Comparison of ENCODE assay signal across 8 cellular contexts in the genomic region with DNA sequence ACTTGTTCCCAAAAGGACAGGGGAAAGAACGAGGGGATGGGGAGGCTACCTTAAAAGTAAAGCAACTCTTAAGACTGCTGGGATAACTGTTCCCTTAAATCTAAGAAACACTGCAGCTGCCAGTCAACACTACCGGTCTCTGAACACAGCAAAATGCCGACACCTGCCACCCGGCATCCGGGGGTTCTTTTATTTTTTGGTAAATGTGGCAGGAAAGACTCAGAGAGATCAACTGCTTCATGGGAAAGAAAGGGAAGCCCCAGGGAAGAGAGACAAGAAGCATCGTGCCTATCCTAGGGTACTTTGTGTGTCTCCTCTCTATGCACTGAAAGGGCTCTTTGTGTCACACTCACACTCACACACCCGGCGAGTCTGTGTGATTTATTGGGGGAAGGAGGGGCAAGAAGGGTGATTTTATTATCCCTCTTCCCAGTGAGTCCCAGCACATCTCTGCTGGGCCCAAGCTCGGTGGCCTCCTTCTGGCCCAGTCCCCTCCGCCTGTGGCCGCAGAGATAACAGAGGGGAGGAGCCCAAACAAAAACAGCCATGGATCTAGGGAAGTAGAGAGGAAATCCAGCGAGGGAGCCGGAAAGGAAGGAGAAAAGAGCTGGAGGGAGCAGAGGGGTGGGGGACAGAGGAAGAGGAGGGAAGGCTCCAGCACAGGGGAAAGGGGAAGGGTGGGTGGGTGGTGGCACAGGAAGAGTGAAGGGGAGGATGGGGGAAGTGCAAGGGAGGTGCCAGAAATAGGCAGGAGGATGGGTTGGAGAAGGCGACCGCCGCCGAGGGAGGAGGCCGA. TPM values are rescaled to one million over a fixed set of nuclear protein-coding genes. Genes with fewer than 3 reads are reported as not detected.
DNase-seq lines count a peak whose midpoint lies in the region; ATAC-seq and TF ChIP-seq lines count a peak whose summit lies in the region.

No MANE protein-coding gene starts in this region.

- peaks cover 11% of the 10 kb centered on the region for H3K27me3 Mint-ChIP-seq in MCF 10A (ENCODE audit: insufficient read depth, unreplicated experiment)

- peaks cover 11% of the 10 kb centered on the region; the same call in 1 of the 2 replicates for H3F3A ChIP-seq in PC-9 (ENCODE audit: insufficient read depth, low read depth)

- peak overlapping the region; percentile 75 for H3K4me3 Mint-ChIP-seq in MCF 10A (ENCODE audit: unreplicated experiment)

- H3K27ac Mint-ChIP-seq in MCF 10A (ENCODE audit: low read depth, unreplicated experiment), result peak overlapping the region; percentile 28

- H3K4me1 Mint-ChIP-seq in MCF 10A (ENCODE audit: insufficient read depth, unreplicated experiment), result peaks cover 13% of the 10 kb centered on the region

- no CpG with 5 or more reads among the region's 18 CpGs for WGBS in iPS DF 6.9 (ENCODE audit: insufficient coverage, insufficient read length)

- H3K4me3 ChIP-seq in AG04450 (ENCODE audit: low read depth, low read length), result peak overlapping the region; percentile 76
- peak overlapping the region; percentile 58 for H3K4me3 ChIP-seq in GM06990 (replicated peaks; ENCODE audit: low read depth, low read length)
- H3K4me3 ChIP-seq in PC-9, result peak overlapping the region; percentile 76
- peak overlapping the region; percentile 92; the same call in 1 of the 2 replicates for H3K4me3 ChIP-seq in iPS DF 6.9 (ENCODE audit: low read length)

- no peak for TF ChIP-seq CTCF in AG04450 (IDR thresholded peaks at IDR 0.05; ENCODE audit: low read depth, low read length)
- TF ChIP-seq CTCF in GM06990 (IDR thresholded peaks at IDR 0.05; ENCODE audit: insufficient read depth, low read length, poor library complexity, severe bottlenecking), result no peak
- TF ChIP-seq CTCF in PC-9 (conservative IDR thresholded peaks at IDR 0.05), result no peak
- TF ChIP-seq CTCF in MCF 10A (IDR thresholded peaks at IDR 0.05; ENCODE audit: unreplicated experiment), result no peak

- peaks cover 12% of the 10 kb centered on the region; the same call in 1 of the 2 replicates for H4K20me1 ChIP-seq in PC-9 (ENCODE audit: insufficient read depth)

- DNase-seq in AG04450 (ENCODE audit: low read depth, low spot score) (no peak), GM06990 (ENCODE audit: extremely low read depth, insufficient read length) (no peak), PC-9 (peak; percentile 17 to 46), MCF 10A (ENCODE audit: unreplicated experiment) (no peak), iPS DF 6.9 (ENCODE audit: low read depth, low spot score) (no peak), sciatic nerve (ENCODE audit: low spot score) (peak; percentile 65)
- no peak for DNase-seq in stimulated activated CD4-positive, alpha-beta T cell treated with anti-CD3 and anti-CD28 coated beads, Interleukin-2, amount 100 ng/mL, for 48 hours

- peaks cover 53% of the 10 kb centered on the region for H3K79me2 ChIP-seq in PC-9 (ENCODE audit: low read depth)

- ATAC-seq in sciatic nerve (peak; percentile 37), GM19324 (IDR thresholded peaks at IDR 0.05; ENCODE audit: low FRiP score, unreplicated experiment) (no peak)

- H3K9me3 ChIP-seq in AG04450 (ENCODE audit: control insufficient read depth, insufficient read depth, low read length) (no peaks in the 10 kb centered on the region), PC-9 (ENCODE audit: insufficient read depth, low read depth) (no peaks in the 10 kb centered on the region), iPS DF 6.9 (ENCODE audit: control insufficient read depth, insufficient read depth, low read length) (no peaks in the 10 kb centered on the region)

- no peak overlapping the region for H3K27ac ChIP-seq in AG04450 (ENCODE audit: low read depth, low read length)
- H3K27ac ChIP-seq in PC-9, result no peak overlapping the region
- no peak overlapping the region for H3K27ac ChIP-seq in iPS DF 6.9 (ENCODE audit: low read length)

- no peaks in the 10 kb centered on the region for H3K36me3 Mint-ChIP-seq in MCF 10A (ENCODE audit: insufficient read depth, unreplicated experiment)

- TSS peak; percentile 39 for BruUV-seq in PC-9 (replicated peaks; lab: Mats Ljungman, UMichigan)
- BruUV-seq in MCF 10A (replicated peaks; lab: Mats Ljungman, UMichigan), result no TSS peak

- H3K36me3 ChIP-seq in GM06990 (ENCODE audit: control insufficient read depth, insufficient read depth, low read length), result no peaks in the 10 kb centered on the region
- H3K36me3 ChIP-seq in PC-9 (ENCODE audit: low read depth), result 0 out of 2 replicates have a peak, but pooled peaks cover 5% of the 10 kb centered on the region
- H3K36me3 ChIP-seq in iPS DF 6.9 (ENCODE audit: control insufficient read depth, insufficient read depth, low read length), result no peaks in the 10 kb centered on the region

- H3K4me2 ChIP-seq in PC-9, result peak overlapping the region; percentile 95

- CTCF ChIA-PET in AG04450 (lab: Charles Lee), result no interaction called here
- CTCF ChIA-PET in PC-9 (lab: Charles Lee), result interaction anchor here (0.6 kb wide), 1 partner anchor 82 kb away, joined by 3 read pairs; no protein-coding TSS in a partner anchor
- CTCF ChIA-PET in MCF 10A (lab: Yijun Ruan, JAX), result interaction anchor here (0.8 to 1.1 kb wide), 2 partner anchors 16 to 48 kb away, joined by 3 to 5 read pairs; no protein-coding TSS in a partner anchor

- POLR2A ChIA-PET in AG04450 (lab: Yijun Ruan, JAX) (interaction anchor here (0.6 kb wide), 1 partner anchor 68 kb away, joined by 3 read pairs; no protein-coding TSS in a partner anchor), PC-9 (lab: Charles Lee; ENCODE audit: unreplicated experiment) (interaction anchor here (0.7 kb wide), 1 partner anchor 68 kb away, joined by 3 read pairs; no protein-coding TSS in a partner anchor), MCF 10A (lab: Yijun Ruan, JAX) (interaction anchor here (0.7 kb wide), 1 partner anchor 116 kb away, joined by 3 read pairs; no protein-coding TSS in a partner anchor)

- H3K4me1 ChIP-seq in PC-9 (replicated peaks; ENCODE audit: insufficient read depth), result peaks cover 28% of the 10 kb centered on the region
- H3K4me1 ChIP-seq in iPS DF 6.9 (ENCODE audit: control insufficient read depth, insufficient read depth, low read length), result peaks cover 1% of the 10 kb centered on the region; the same call in 1 of the 2 replicates

- H3K9me2 ChIP-seq in PC-9 (ENCODE audit: insufficient read depth), result no peaks in the 10 kb centered on the region

- H2AFZ ChIP-seq in PC-9, result peak overlapping the region; percentile 76

- no peaks in the 10 kb centered on the region for H3K9me3 Mint-ChIP-seq in MCF 10A (ENCODE audit: unreplicated experiment)

- intact Hi-C loops in PC-9 (cut with micrococcal nuclease; ENCODE audit: unreplicated experiment) (loop anchor here (2.0 to 5.0 kb wide), 5 partner anchors 50 to 171 kb away; no protein-coding TSS in a partner anchor), MCF 10A (cut with micrococcal nuclease) (loop anchor here (2.0 kb wide), 2 partner anchors 101 to 171 kb away; no protein-coding TSS in a partner anchor), sciatic nerve (cut with DNase I) (loop anchor here (10.0 kb wide), 2 partner anchors 123 to 157 kb away; no protein-coding TSS in a partner anchor)

- H3K27me3 ChIP-seq in AG04450 (ENCODE audit: control insufficient read depth, insufficient read depth, low read length), result peaks cover 6% of the 10 kb centered on the region
- no peaks in the 10 kb centered on the region for H3K27me3 ChIP-seq in GM06990 (replicated peaks; ENCODE audit: control insufficient read depth, insufficient read depth, low read length)
- no peaks in the 10 kb centered on the region for H3K27me3 ChIP-seq in PC-9 (ENCODE audit: insufficient read depth, low read depth)
- H3K27me3 ChIP-seq in iPS DF 6.9 (ENCODE audit: control insufficient read depth, insufficient read depth, low read length), result no peaks in the 10 kb centered on the region

RNA-seq across cellular contexts. Expression of gene FYN, which starts 1.3 kb away (rescaled TPM):
- 25.2 and 29.0 TPM in 2 replicates for polyA plus RNA-seq in AG04450 (2011; rRNA removed)
- 38.5 and 48.9 TPM in 2 replicates for polyA minus RNA-seq in AG04450 (2011; rRNA and poly(A)+ RNA removed)
- 53.3 and 80.3 TPM in 2 replicates for total RNA-seq in PC-9 (2021)
- total RNA-seq in MCF 10A (2022), result 37.8 and 53.7 TPM in 2 replicates
- total RNA-seq in sciatic nerve, result 173 TPM

Comparison
In these comparisons a context has a peak if more than half of its experiments do, and no peak if none do; other contexts are left out.
1. DNase-seq: peak in PC-9 (2 of 2) and sciatic nerve (single experiment); none in AG04450 (single experiment), GM06990 (single experiment), MCF 10A (single experiment), iPS DF 6.9 (single experiment) and stimulated activated CD4-positive, alpha-beta T cell treated with anti-CD3 and anti-CD28 coated beads, Interleukin-2, amount 100 ng/mL, for 48 hours (0 of 2).
2. Peak in every context shown above with its lines, with median percentiles within 50 percentile points of each other: H3K4me3 ChIP-seq.